8 cellular contexts compared by ENCODE assay signal in the genomic region with DNA sequence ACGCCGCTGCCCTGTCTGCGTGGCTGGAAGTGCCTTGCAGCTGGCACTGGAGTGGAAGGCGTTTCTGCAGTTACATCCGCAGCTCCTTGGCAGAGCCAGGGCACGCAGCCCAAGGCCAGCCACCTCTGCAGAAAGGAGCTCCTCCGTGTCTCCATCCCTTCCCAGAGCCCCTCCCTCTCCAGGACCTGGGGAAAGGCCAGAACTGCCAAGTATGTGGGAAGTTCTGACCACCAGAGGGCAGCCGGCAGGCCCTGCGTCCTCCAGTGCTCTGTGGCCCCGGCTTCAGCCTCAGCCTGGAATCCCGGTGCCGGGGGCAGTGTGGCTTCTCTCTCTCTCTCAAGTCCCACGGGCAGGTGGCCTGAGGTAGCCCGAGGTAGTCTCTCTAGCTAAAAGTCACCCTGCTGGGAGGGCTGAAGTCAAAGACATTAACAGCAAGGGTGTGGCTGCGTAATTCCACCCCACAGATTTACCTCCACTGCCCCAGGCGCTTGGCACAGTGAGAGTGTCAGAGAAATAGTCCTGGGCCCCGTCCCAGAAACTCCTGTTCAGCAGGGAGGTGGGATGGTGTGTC.
DNase-seq lines count a peak whose midpoint lies in the region; ATAC-seq and TF ChIP-seq lines count a peak whose summit lies in the region.

No MANE protein-coding gene starts in this region.

- no peak overlapping the region for H3K4me3 ChIP-seq in choroid plexus epithelial cell (ENCODE audit: low read depth, low read length)

- ATAC-seq in HG02642 (IDR thresholded peaks at IDR 0.05; ENCODE audit: poor library complexity, unreplicated experiment) = no peak
- no peak for ATAC-seq in HG03045 (IDR thresholded peaks at IDR 0.05; ENCODE audit: unreplicated experiment)
- no peak for ATAC-seq in GM18502 (IDR thresholded peaks at IDR 0.05; ENCODE audit: poor library complexity, unreplicated experiment)

- DNase-seq in EH (ENCODE audit: low read depth) (peak; percentile 62), NCI-H2196 (lab: John Stamatoyannopoulos, UW; ENCODE audit: unreplicated experiment) (peak; percentile 19), choroid plexus epithelial cell (ENCODE audit: low read depth) (peak; percentile 70), lung microvascular endothelial cell (ENCODE audit: low read depth in 2 of 2) (peak; percentile 57 to 75)
- DNase-seq in stimulated activated naive CD4-positive, alpha-beta T cell (lab: John Stamatoyannopoulos, UW) = no peak

- peak; percentile 81 for TF ChIP-seq CTCF in choroid plexus epithelial cell (conservative IDR thresholded peaks at IDR 0.05; ENCODE audit: low read depth, low read length)

Comparison
In these comparisons a context has a peak if more than half of its experiments do, and no peak if none do; other contexts are left out.
1. DNase-seq: peak in EH (single experiment), NCI-H2196 (single experiment), choroid plexus epithelial cell (single experiment) and lung microvascular endothelial cell (2 of 2); none in stimulated activated naive CD4-positive, alpha-beta T cell (0 of 6).